In the genomic region with DNA sequence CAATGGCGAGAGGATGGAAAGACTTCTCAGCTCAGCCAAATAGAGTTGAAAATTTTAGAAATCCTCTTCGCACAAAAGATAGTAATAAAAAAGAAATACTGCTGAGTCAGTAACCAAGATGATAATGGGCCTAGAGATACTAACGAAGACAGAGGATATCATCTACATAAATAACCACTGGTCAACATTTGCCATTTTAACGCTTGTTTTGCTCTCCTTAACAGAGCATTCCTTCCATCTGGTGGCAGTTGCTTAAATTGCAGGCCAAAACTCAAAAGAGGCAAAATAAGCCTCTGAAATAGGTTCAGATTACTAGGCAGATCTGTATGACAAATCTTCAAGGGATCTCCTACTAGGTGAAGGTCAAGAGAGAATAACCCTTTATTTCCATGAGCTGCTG, we compare ENCODE assay signal across 11 cellular contexts. TPM values are rescaled to one million over a fixed set of nuclear protein-coding genes. Genes with fewer than 3 reads are reported as not detected.
DNase-seq lines count a peak whose midpoint lies in the region; ATAC-seq, FAIRE-seq and TF ChIP-seq lines count a peak whose summit lies in the region.
"Had no signal": no experiment of that assay in that cellular context is flagged by ENCODE, and none has a peak within 500 bp of the region (broad histone marks: within the 10 kb centered on the region; RNA-seq: fewer than 3 reads in every experiment).

No MANE protein-coding gene starts in this region.

- no peak for ATAC-seq in GM19397 (IDR thresholded peaks at IDR 0.05; ENCODE audit: unreplicated experiment)
- ATAC-seq: stimulated activated effector memory CD8-positive, alpha-beta T cell treated with anti-CD3 and anti-CD28 coated beads, Interleukin-12 subunit alpha, Interleukin-12 subunit beta, amount 100 ng/mL, for 72 hours had no signal

- H3K9me3 ChIP-seq in left ventricle myocardium inferior (replicated peaks) (peaks cover 9% of the 10 kb centered on the region), OCI-LY7 (ENCODE audit: low read length) (no peaks in the 10 kb centered on the region)

- no peak for FAIRE-seq in urothelium cell line (lab: Jason Lieb, UNC)

- H3K4me1 ChIP-seq in left ventricle myocardium inferior: no peaks in the 10 kb centered on the region
- H3K4me1 ChIP-seq in OCI-LY7 (ENCODE audit: insufficient read depth, low read length, poor library complexity, severe bottlenecking): no peaks in the 10 kb centered on the region

- H3K36me3 ChIP-seq in left ventricle myocardium inferior (peaks cover 4% of the 10 kb centered on the region), OCI-LY7 (ENCODE audit: insufficient read depth, low read length) (peaks cover 13% of the 10 kb centered on the region; the same call in 1 of the 2 replicates)

- intact Hi-C loops in left ventricle myocardium inferior (cut with micrococcal nuclease): no loop called here
- intact Hi-C loops in cardiac septum (cut with DNase I): no loop called here
- intact Hi-C loops in OCI-LY7 (cut with micrococcal nuclease; ENCODE audit: unreplicated experiment): no loop called here

- POLR2A ChIA-PET in OCI-LY7 (lab: Charles Lee): interaction anchor here (0.6 to 1.1 kb wide), 2 partner anchors 15 to 79 kb away, joined by 3 read pairs; no protein-coding TSS in a partner anchor

- H3K4me3 ChIP-seq in left ventricle myocardium inferior: no peak overlapping the region
- no peak overlapping the region for H3K4me3 ChIP-seq in OCI-LY7 (ENCODE audit: low read depth, low read length, poor library complexity, severe bottlenecking)
- H3K4me3 ChIP-seq in fibroblast of pulmonary artery (replicated peaks; ENCODE audit: low read depth, low read length): no peak overlapping the region

- H3K4me2 ChIP-seq in OCI-LY7 (ENCODE audit: low read length): no peak overlapping the region

- no peaks in the 10 kb centered on the region for H3K27me3 ChIP-seq in left ventricle myocardium inferior (ENCODE audit: low read depth)

- H3K27ac ChIP-seq in left ventricle myocardium inferior (replicated peaks) (no peak overlapping the region), OCI-LY7 (ENCODE audit: low read depth, low read length, poor library complexity, severe bottlenecking) (no peak overlapping the region)

- no peaks in the 10 kb centered on the region for H4K20me1 ChIP-seq in OCI-LY7 (ENCODE audit: insufficient read depth, low read length)

- H3K9me2 ChIP-seq in OCI-LY7 (ENCODE audit: insufficient read depth, low read length): no peaks in the 10 kb centered on the region

- CTCF ChIA-PET in OCI-LY7 (lab: Charles Lee; ENCODE audit: unreplicated experiment): no interaction called here

- no peak overlapping the region for H2AFZ ChIP-seq in OCI-LY7 (ENCODE audit: low read length)

- no TSS peak for BruUV-seq in OCI-LY7 (replicated peaks; lab: Mats Ljungman, UMichigan)

- H3K79me2 ChIP-seq in OCI-LY7 (ENCODE audit: insufficient read depth, low read depth, low read length): no peaks in the 10 kb centered on the region

- TF ChIP-seq CTCF in left ventricle myocardium inferior (IDR thresholded peaks at IDR 0.05; ENCODE audit: borderline replicate concordance): peak; percentile 52
- peak; percentile 53 for TF ChIP-seq CTCF in OCI-LY7 (conservative IDR thresholded peaks at IDR 0.05; ENCODE audit: low read length)
- peak; percentile 48 for TF ChIP-seq CTCF in fibroblast of pulmonary artery (IDR thresholded peaks at IDR 0.05; ENCODE audit: low read length, missing control alignments)

- DNase-seq in left ventricle myocardium inferior (no peak), cardiac septum (ENCODE audit: low spot score) (no peak), OCI-LY7 (ENCODE audit: low spot score) (peak; percentile 1), fibroblast of pulmonary artery (ENCODE audit: low read depth) (peak; percentile 42), urothelium cell line (ENCODE audit: low spot score) (peak; percentile 0)
- no peak for DNase-seq in activated CD4-positive, alpha-beta T cell treated with anti-CD3 and anti-CD28 coated beads, Interleukin-2, amount 50 U/mL, for 1 hour
- no peak for DNase-seq in activated T-cell treated with anti-CD3 and anti-CD28 coated beads, Interleukin-2, amount 50 U/mL, for 1 hour
- DNase-seq: activated T-cell treated with anti-CD3 and anti-CD28 coated beads, Interleukin-2, amount 50 U/mL, for 48 hours; GDM1 had no signal

RNA-seq across cellular contexts. Expression of a gene that starts 51.7 kb away (rescaled TPM):
- total RNA-seq in left ventricle myocardium inferior (0.52 TPM), cardiac septum (0.65 TPM), OCI-LY7 (2022) (not detected in 2 replicates)
- total RNA-seq in OCI-LY7 (2014; rRNA removed; shearing (Covaris generic)): not detected in 2 replicates

Comparison
In these comparisons a context has a peak if more than half of its experiments do, and no peak if none do; other contexts are left out.
1. DNase-seq: peak in OCI-LY7 (single experiment), fibroblast of pulmonary artery (single experiment) and urothelium cell line (single experiment); none in left ventricle myocardium inferior (single experiment), cardiac septum (single experiment), activated CD4-positive, alpha-beta T cell treated with anti-CD3 and anti-CD28 coated beads, Interleukin-2, amount 50 U/mL, for 1 hour (single experiment) and activated T-cell treated with anti-CD3 and anti-CD28 coated beads, Interleukin-2, amount 50 U/mL, for 1 hour (single experiment).
2. Peak in every context shown above with its lines, with median percentiles within 50 percentile points of each other: CTCF ChIP-seq.